27 cellular contexts compared by ENCODE assay signal in the genomic region with DNA sequence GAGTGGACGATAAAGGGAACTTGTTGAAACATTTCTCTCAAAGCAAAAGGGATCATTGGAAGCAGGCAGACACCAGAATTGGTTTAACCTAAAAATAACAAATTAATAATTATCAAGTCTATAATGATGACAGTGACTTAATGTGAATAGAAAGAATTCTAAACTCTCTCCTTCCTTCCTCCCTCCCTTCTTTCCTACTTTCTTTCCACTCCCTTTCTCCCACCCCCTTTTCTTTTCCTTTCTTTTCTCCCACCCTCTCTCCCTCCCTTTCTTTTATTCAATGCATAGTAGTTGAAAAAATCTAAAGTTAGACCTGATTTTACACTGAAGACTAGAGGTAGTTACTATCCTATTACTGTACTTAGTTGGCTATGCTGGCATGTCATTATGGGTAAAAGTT. TPM values are rescaled to one million over a fixed set of nuclear protein-coding genes. Genes with fewer than 3 reads are reported as not detected.
A peak's percentile ranks its signal among the peaks of the same experiment; 100 is the strongest.
DNase-seq lines count a peak whose midpoint lies in the region; ATAC-seq and TF ChIP-seq lines count a peak whose summit lies in the region.
"Had no signal": no experiment of that assay in that cellular context is flagged by ENCODE, and none has a peak within 500 bp of the region (broad histone marks: within the 10 kb centered on the region; RNA-seq: fewer than 3 reads in every experiment).

No MANE protein-coding gene starts in this region.

- no peaks in the 10 kb centered on the region for H3K27me3 ChIP-seq in CD4-positive, alpha-beta memory T cell (ENCODE audit: insufficient read depth, low read length)
- H3K27me3 ChIP-seq in transverse colon, result peaks cover under 1% of the 10 kb centered on the region
- H3K27me3 ChIP-seq: esophagus muscularis mucosa, SJSA1 had no signal

- ATAC-seq in activated CD4-positive, alpha-beta T cell treated with anti-CD3 and anti-CD28 coated beads for 36 hours, result no peak
- ATAC-seq in activated B cell treated with CpG ODN at 0.5 μM for 24 hours (ENCODE audit: low read depth) (no peak), memory B cell (ENCODE audit: low read depth) (no peak)
- ATAC-seq: activated CD8-positive, alpha-beta memory T cell treated with anti-CD3 and anti-CD28 coated beads, Interleukin-2, amount 10 ng/mL, durations not matched to agents 7 days and 5 days; foreskin keratinocyte; heart right ventricle; left colon had no signal

- H3K27ac ChIP-seq in CD4-positive, alpha-beta memory T cell (ENCODE audit: low read depth, low read length), result no peak overlapping the region
- no peak overlapping the region for H3K27ac ChIP-seq in transverse colon
- H3K27ac ChIP-seq: 22Rv1, esophagus muscularis mucosa, foreskin keratinocyte, heart right ventricle, prostate gland, sigmoid colon, SJSA1 had no signal

- no peak overlapping the region for H3K4me3 Mint-ChIP-seq in activated CD4-positive, alpha-beta T cell treated with anti-CD3 and anti-CD28 coated beads for 36 hours
- peak overlapping the region in 6 of 8 donors; percentile 13 to 71 (median 32) for H3K4me3 Mint-ChIP-seq in CD4-positive, alpha-beta memory T cell
- H3K4me3 Mint-ChIP-seq in activated B cell treated with CpG ODN at 0.5 μM for 24 hours, result no peak overlapping the region
- H3K4me3 Mint-ChIP-seq in memory B cell, result no peak overlapping the region
- H3K4me3 Mint-ChIP-seq: activated CD8-positive, alpha-beta memory T cell treated with anti-CD3 and anti-CD28 coated beads, Interleukin-2, amount 10 ng/mL, durations not matched to agents 7 days and 5 days had no signal

- no peaks in the 10 kb centered on the region for H3K27me3 Mint-ChIP-seq in activated CD4-positive, alpha-beta T cell treated with anti-CD3 and anti-CD28 coated beads for 36 hours
- no peaks in the 10 kb centered on the region for H3K27me3 Mint-ChIP-seq in CD4-positive, alpha-beta memory T cell
- H3K27me3 Mint-ChIP-seq in activated B cell treated with CpG ODN at 0.5 μM for 24 hours, result no peaks in the 10 kb centered on the region
- no peaks in the 10 kb centered on the region for H3K27me3 Mint-ChIP-seq in memory B cell
- H3K27me3 Mint-ChIP-seq: activated CD8-positive, alpha-beta memory T cell treated with anti-CD3 and anti-CD28 coated beads, Interleukin-2, amount 10 ng/mL, durations not matched to agents 7 days and 5 days had no signal

- H3K9me3 ChIP-seq in CD4-positive, alpha-beta memory T cell (ENCODE audit: control insufficient read depth in 1 of 2, low read length in 2 of 2), result no peaks in the 10 kb centered on the region
- H3K9me3 ChIP-seq in transverse colon, result no peaks in the 10 kb centered on the region
- H3K9me3 ChIP-seq: esophagus muscularis mucosa, heart right ventricle, prostate gland, sigmoid colon, SJSA1 had no signal

- TF ChIP-seq POLR2A in transverse colon (IDR thresholded peaks at IDR 0.05), result no peak

- in situ Hi-C loops in transverse colon (cut with MboI; ENCODE audit: low pct_ligation_motif_present in 1 of 4, low pct_unique_long_range_greater_than_20kb in 1 of 4, low sequenced_read_pairs in 3 of 4), result loop anchor here in 1 of 4 donors (25.0 kb wide), 1 partner anchor 532 kb away; a partner anchor contains a TSS

- WGBS in transverse colon (ENCODE audit: low coverage in 1 of 2), 2 donors, result 88% methylated on average over 1 of the region's 1 CpG; no CpG with 5 or more reads in 1 of the 2 donors

- no peak for DNase-seq in activated CD4-positive, alpha-beta T cell treated with anti-CD3 and anti-CD28 coated beads for 36 hours
- no peak for DNase-seq in activated CD4-positive, alpha-beta T cell treated with anti-CD3 and anti-CD28 coated beads for 48 hours
- DNase-seq in CD4-positive, alpha-beta memory T cell, result no peak
- DNase-seq in activated B cell treated with CpG ODN at 0.5 μM for 24 hours (no peak), memory B cell (ENCODE audit: low spot score in 2 of 2) (no peak), kidney tubule cell (ENCODE audit: low spot score) (no peak), transverse colon (no peak)
- DNase-seq in NK-92 treated with Interleukin-12 subunit alpha and Interleukin-12 subunit beta, amount 100 ng/mL, for 24 hours (lab: John Stamatoyannopoulos, UW), result no peak
- DNase-seq: activated CD4-positive, alpha-beta T cell treated with anti-CD3 and anti-CD28 coated beads for 1 hour; activated CD8-positive, alpha-beta memory T cell treated with anti-CD3 and anti-CD28 coated beads, Interleukin-2, amount 10 ng/mL, durations not matched to agents 7 days and 5 days; amygdala; foreskin keratinocyte; heart right ventricle; Kasumi-1; mammary epithelial cell; NCI-H1436; NCI-H2107; NCI-H748 treated with DMSO at 0.1 percent for 48 hours; sigmoid colon; stimulated activated naive CD4-positive, alpha-beta T cell treated with Interleukin-2 at 50 U/mL for 16 hours; T-helper 2 cell had no signal

- peaks cover 70% of the 10 kb centered on the region for H3K36me3 Mint-ChIP-seq in activated CD4-positive, alpha-beta T cell treated with anti-CD3 and anti-CD28 coated beads for 36 hours (ENCODE audit: low read depth)
- peaks cover 57 to 64% of the 10 kb centered on the region in 2 donors for H3K36me3 Mint-ChIP-seq in CD4-positive, alpha-beta memory T cell
- H3K36me3 Mint-ChIP-seq in activated B cell treated with CpG ODN at 0.5 μM for 24 hours (ENCODE audit: low read depth), result peaks cover 74% of the 10 kb centered on the region
- peaks cover 48% of the 10 kb centered on the region for H3K36me3 Mint-ChIP-seq in memory B cell

- H3K27ac Mint-ChIP-seq in activated CD4-positive, alpha-beta T cell treated with anti-CD3 and anti-CD28 coated beads for 36 hours, result peak overlapping the region; percentile 88
- H3K27ac Mint-ChIP-seq in CD4-positive, alpha-beta memory T cell, result peak overlapping the region in 6 of 7 donors; percentile 72 to 89 (median 80)
- H3K27ac Mint-ChIP-seq in activated B cell treated with CpG ODN at 0.5 μM for 24 hours, result peak overlapping the region; percentile 80
- peak overlapping the region; percentile 24 for H3K27ac Mint-ChIP-seq in memory B cell

- CTCF ChIA-PET in activated CD4-positive, alpha-beta T cell treated with anti-CD3 and anti-CD28 coated beads for 36 hours (lab: Charles Lee), result interaction anchor here (0.8 to 2.3 kb wide), 3 partner anchors 8 to 13 kb away, joined by 3 to 8 read pairs (median 6); no protein-coding TSS in a partner anchor
- CTCF ChIA-PET in CD4-positive, alpha-beta memory T cell (lab: Charles Lee; ENCODE audit: partially characterized antibody), result interaction anchor here (0.5 kb wide), 1 partner anchor 551 kb away, joined by 3 read pairs; no protein-coding TSS in a partner anchor
- CTCF ChIA-PET in activated B cell treated with CpG ODN at 0.5 μM for 24 hours (lab: Charles Lee), result interaction anchor here (1.2 kb wide), 1 partner anchor 8 kb away, joined by 4 read pairs; no protein-coding TSS in a partner anchor

- no peak for TF ChIP-seq CTCF in activated B cell treated with CpG ODN at 0.5 μM for 24 hours (IDR thresholded peaks at IDR 0.05)
- TF ChIP-seq CTCF in transverse colon (IDR thresholded peaks at IDR 0.05), result no peak

- H3K4me3 ChIP-seq in CD4-positive, alpha-beta memory T cell (ENCODE audit: low read length in 2 of 2), result no peak overlapping the region
- H3K4me3 ChIP-seq in transverse colon, result no peak overlapping the region
- H3K4me3 ChIP-seq: esophagus muscularis mucosa, heart right ventricle, prostate gland, sigmoid colon, SJSA1 had no signal

- POLR2A ChIA-PET in activated CD4-positive, alpha-beta T cell treated with anti-CD3 and anti-CD28 coated beads for 36 hours (lab: Charles Lee), result no interaction called here
- POLR2A ChIA-PET in CD4-positive, alpha-beta memory T cell (lab: Charles Lee; ENCODE audit: partially characterized antibody), result no interaction called here
- POLR2A ChIA-PET in activated B cell treated with CpG ODN at 0.5 μM for 24 hours (lab: Charles Lee), result no interaction called here

- H3K4me1 ChIP-seq in CD4-positive, alpha-beta memory T cell (ENCODE audit: insufficient read depth, low read length), result peaks cover 89% of the 10 kb centered on the region
- no peaks in the 10 kb centered on the region for H3K4me1 ChIP-seq in transverse colon
- H3K4me1 ChIP-seq: foreskin keratinocyte, prostate gland, sigmoid colon had no signal

- no peak for TF ChIP-seq EP300 in transverse colon (IDR thresholded peaks at IDR 0.05; ENCODE audit: low read depth)

- H3K36me3 ChIP-seq in CD4-positive, alpha-beta memory T cell (ENCODE audit: insufficient read depth, low read length), result peaks cover 37% of the 10 kb centered on the region
- no peaks in the 10 kb centered on the region for H3K36me3 ChIP-seq in transverse colon
- H3K36me3 ChIP-seq: esophagus muscularis mucosa, prostate gland, sigmoid colon, SJSA1 had no signal

- no peaks in the 10 kb centered on the region for H3K9me3 Mint-ChIP-seq in activated CD4-positive, alpha-beta T cell treated with anti-CD3 and anti-CD28 coated beads for 36 hours (ENCODE audit: low read depth)
- H3K9me3 Mint-ChIP-seq in CD4-positive, alpha-beta memory T cell, result no peaks in the 10 kb centered on the region
- H3K9me3 Mint-ChIP-seq in activated B cell treated with CpG ODN at 0.5 μM for 24 hours, result no peaks in the 10 kb centered on the region
- no peaks in the 10 kb centered on the region for H3K9me3 Mint-ChIP-seq in memory B cell

- intact Hi-C loops in activated CD4-positive, alpha-beta T cell treated with anti-CD3 and anti-CD28 coated beads for 36 hours (cut with DNase I, micrococcal nuclease), result no loop called here
- intact Hi-C loops in CD4-positive, alpha-beta memory T cell (cut with micrococcal nuclease), result loop anchor here (10.0 kb wide), 1 partner anchor 420 kb away; no protein-coding TSS in a partner anchor
- intact Hi-C loops in activated B cell treated with CpG ODN at 0.5 μM for 24 hours (cut with micrococcal nuclease), result no loop called here
- intact Hi-C loops in transverse colon (cut with DNase I; ENCODE audit: low total_unique reads), result no loop called here

- H3K4me1 Mint-ChIP-seq in activated CD4-positive, alpha-beta T cell treated with anti-CD3 and anti-CD28 coated beads for 36 hours, result peaks cover 81% of the 10 kb centered on the region
- H3K4me1 Mint-ChIP-seq in CD4-positive, alpha-beta memory T cell, result peaks cover 64 to 81% (median 71%) of the 10 kb centered on the region in 4 donors
- H3K4me1 Mint-ChIP-seq in activated B cell treated with CpG ODN at 0.5 μM for 24 hours (peaks cover 79% of the 10 kb centered on the region), memory B cell (peaks cover 48% of the 10 kb centered on the region)

RNA-seq across cellular contexts. Expression of a gene that starts 55.7 kb away (rescaled TPM):
- 100 to 1,000 TPM; 458 to 564 TPM for total RNA-seq in activated CD4-positive, alpha-beta T cell treated with anti-CD3 and anti-CD28 coated beads for 36 hours
- 100 to 1,000 TPM; 974 to 987 TPM for total RNA-seq in CD4-positive, alpha-beta memory T cell
- polyA plus RNA-seq in CD4-positive, alpha-beta memory T cell, result 1,000 to 10,000 TPM in 1 of 2 donors, 100 to 1,000 TPM in 1; 915 to 1,019 TPM
- total RNA-seq in activated B cell treated with CpG ODN at 0.5 μM for 24 hours (426 and 506 TPM in 2 replicates), transverse colon (10 to 100 TPM in 3 of 4 donors, 1 to 10 TPM in 1; 6.4 to 50.7 (median 25.6) TPM)
- total RNA-seq: foreskin keratinocyte, H1, SJSA1 had no signal
- polyA plus RNA-seq: foreskin keratinocyte, mammary epithelial cell had no signal

Comparison
In these comparisons a context has a peak if more than half of its experiments do, and no peak if none do; other contexts are left out.
1. H3K27ac Mint-ChIP-seq: peak in every context shown above with its lines; median percentile 88 in activated CD4-positive, alpha-beta T cell treated with anti-CD3 and anti-CD28 coated beads for 36 hours; 80 in CD4-positive, alpha-beta memory T cell; 80 in activated B cell treated with CpG ODN at 0.5 μM for 24 hours; 24 in memory B cell.
2. H3K4me3 Mint-ChIP-seq: peak in CD4-positive, alpha-beta memory T cell (6 of 8); none in activated CD4-positive, alpha-beta T cell treated with anti-CD3 and anti-CD28 coated beads for 36 hours (single experiment), activated B cell treated with CpG ODN at 0.5 μM for 24 hours (single experiment) and memory B cell (single experiment).